Comparison of ENCODE assay signal across 30 cellular contexts in the genomic region with DNA sequence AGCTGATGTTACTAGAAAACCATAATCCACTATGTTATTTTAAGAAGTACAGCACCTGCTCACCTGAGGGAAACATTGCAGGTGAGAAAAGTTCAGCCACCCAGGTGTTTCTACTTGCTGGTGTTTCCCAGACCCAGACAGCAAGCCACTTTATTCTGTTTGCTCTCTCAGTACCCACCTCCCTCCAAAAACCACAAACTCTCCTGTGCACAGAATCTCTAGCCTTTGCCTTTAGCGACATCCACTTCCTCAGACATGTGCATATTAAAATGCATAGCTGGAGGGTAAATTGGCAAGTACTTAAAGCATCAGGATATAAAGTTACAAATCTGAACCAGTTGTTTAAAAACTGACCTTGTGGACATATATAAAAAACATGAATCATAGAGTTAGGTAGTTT. TPM values are rescaled to one million over a fixed set of nuclear protein-coding genes. Genes with fewer than 3 reads are reported as not detected.
DNase-seq lines count a peak whose midpoint lies in the region; ATAC-seq, FAIRE-seq and TF ChIP-seq lines count a peak whose summit lies in the region.
"Had no signal": no experiment of that assay in that cellular context is flagged by ENCODE, and none has a peak within 500 bp of the region (broad histone marks: within the 10 kb centered on the region; RNA-seq: fewer than 3 reads in every experiment).

No MANE protein-coding gene starts in this region.

- no peak for TF ChIP-seq CTCF in A673 (conservative IDR thresholded peaks at IDR 0.05; ENCODE audit: low read depth, low read length)
- no peak for TF ChIP-seq CTCF in HFF-Myc (IDR thresholded peaks at IDR 0.05; ENCODE audit: low read depth, low read length, missing control alignments)
- TF ChIP-seq CTCF in bronchial epithelial cell (IDR thresholded peaks at IDR 0.05; ENCODE audit: insufficient read depth, low read length, severe bottlenecking), result no peak
- TF ChIP-seq CTCF in lower lobe of right lung (IDR thresholded peaks at IDR 0.05), result no peak

- no peaks in the 10 kb centered on the region for H3K27me3 ChIP-seq in A673 (replicated peaks; ENCODE audit: insufficient read depth, low read depth, low read length, poor library complexity)
- no peaks in the 10 kb centered on the region for H3K27me3 ChIP-seq in bronchial epithelial cell (ENCODE audit: control insufficient read depth, insufficient read depth, low read length)
- no peaks in the 10 kb centered on the region for H3K27me3 ChIP-seq in lower lobe of right lung (ENCODE audit: low read depth)
- H3K27me3 ChIP-seq: gastrocnemius medialis had no signal

- POLR2A ChIA-PET in A673 (lab: Charles Lee; ENCODE audit: low non-redundant PET), result interaction anchor here (0.6 kb wide), 1 partner anchor 16 kb away, joined by 3 read pairs; no protein-coding TSS in a partner anchor

- H3K27ac ChIP-seq in A673 (ENCODE audit: low read depth, low read length, poor library complexity, severe bottlenecking), result no peak overlapping the region
- H3K27ac ChIP-seq in lower lobe of right lung, result no peak overlapping the region
- H3K27ac ChIP-seq: gastrocnemius medialis, RWPE1 had no signal

- no peaks in the 10 kb centered on the region for H3K9me3 Mint-ChIP-seq in activated T-helper 2 cell treated with anti-CD3 and anti-CD28 coated beads, Interferon-gamma antibody, Interleukin-2, Interleukin-4, amounts not matched to agents 10 μg/mL and 5 μg/mL and 100 μg/mL, durations not matched to agents 14 hours and 24 hours and 36 hours

- H3K27me3 Mint-ChIP-seq in activated T-helper 2 cell treated with anti-CD3 and anti-CD28 coated beads, Interferon-gamma antibody, Interleukin-2, Interleukin-4, amounts not matched to agents 10 μg/mL and 5 μg/mL and 100 μg/mL, durations not matched to agents 14 hours and 24 hours and 36 hours (ENCODE audit: low read depth), result no peaks in the 10 kb centered on the region

- no peaks in the 10 kb centered on the region for H3K36me3 Mint-ChIP-seq in activated T-helper 2 cell treated with anti-CD3 and anti-CD28 coated beads, Interferon-gamma antibody, Interleukin-2, Interleukin-4, amounts not matched to agents 10 μg/mL and 5 μg/mL and 100 μg/mL, durations not matched to agents 14 hours and 24 hours and 36 hours (ENCODE audit: low read depth)

- intact Hi-C loops in A673 (cut with micrococcal nuclease; ENCODE audit: unreplicated experiment) (no loop called here), lower lobe of right lung (cut with DNase I) (no loop called here)
- intact Hi-C loops in activated T-helper 2 cell treated with anti-CD3 and anti-CD28 coated beads, Interferon-gamma antibody, Interleukin-2, Interleukin-4, amounts not matched to agents 10 μg/mL and 5 μg/mL and 100 μg/mL, durations not matched to agents 14 hours and 24 hours and 36 hours (cut with micrococcal nuclease), result no loop called here

- H3K4me1 ChIP-seq in A673 (ENCODE audit: insufficient read depth, low read length, poor library complexity, severe bottlenecking), result peaks cover 45% of the 10 kb centered on the region
- no peaks in the 10 kb centered on the region for H3K4me1 ChIP-seq in lower lobe of right lung
- H3K4me1 ChIP-seq: gastrocnemius medialis had no signal

- ATAC-seq in lower lobe of right lung (no peak), GM19035 (IDR thresholded peaks at IDR 0.05; ENCODE audit: unreplicated experiment) (no peak)
- ATAC-seq: activated CD8-positive, alpha-beta T cell treated with anti-CD3 and anti-CD28 coated beads, Interleukin-2, amount 10 ng/mL, durations not matched to agents 7 days and 5 days; right cardiac atrium had no signal

- H3K9me3 ChIP-seq in A673 (ENCODE audit: low read depth, low read length, poor library complexity, severe bottlenecking) (no peaks in the 10 kb centered on the region), lower lobe of right lung (no peaks in the 10 kb centered on the region)
- H3K9me3 ChIP-seq: gastrocnemius medialis had no signal

- no peak overlapping the region for H3K4me3 Mint-ChIP-seq in activated T-helper 2 cell treated with anti-CD3 and anti-CD28 coated beads, Interferon-gamma antibody, Interleukin-2, Interleukin-4, amounts not matched to agents 10 μg/mL and 5 μg/mL and 100 μg/mL, durations not matched to agents 14 hours and 24 hours and 36 hours (ENCODE audit: low read depth)
- H3K4me3 Mint-ChIP-seq: activated CD8-positive, alpha-beta T cell treated with anti-CD3 and anti-CD28 coated beads, Interleukin-2, amount 10 ng/mL, durations not matched to agents 7 days and 5 days had no signal

- H3K4me1 Mint-ChIP-seq in activated T-helper 2 cell treated with anti-CD3 and anti-CD28 coated beads, Interferon-gamma antibody, Interleukin-2, Interleukin-4, amounts not matched to agents 10 μg/mL and 5 μg/mL and 100 μg/mL, durations not matched to agents 14 hours and 24 hours and 36 hours (ENCODE audit: low read depth), result no peaks in the 10 kb centered on the region

- H3K36me3 ChIP-seq in A673 (ENCODE audit: insufficient read depth, low read length, poor library complexity, severe bottlenecking), result no peaks in the 10 kb centered on the region
- no peaks in the 10 kb centered on the region for H3K36me3 ChIP-seq in bronchial epithelial cell (ENCODE audit: control insufficient read depth, insufficient read depth, low read length)
- no peaks in the 10 kb centered on the region for H3K36me3 ChIP-seq in lower lobe of right lung
- H3K36me3 ChIP-seq: gastrocnemius medialis had no signal

- DNase-seq in A673 (ENCODE audit: low spot score) (peak; percentile 34), HFF-Myc (ENCODE audit: extremely low read depth, low read depth) (peak; percentile 67), NCI-H226 (peak; percentile 13), bronchial epithelial cell (ENCODE audit: low read depth) (peak; percentile 39), lower lobe of right lung (no peak)
- no peak for DNase-seq in activated T-helper 2 cell treated with anti-CD3 and anti-CD28 coated beads, Interferon-gamma antibody, Interleukin-2, Interleukin-4, amounts not matched to agents 10 μg/mL and 5 μg/mL and 100 μg/mL, durations not matched to agents 14 hours and 24 hours and 36 hours (ENCODE audit: low spot score)
- no peak for DNase-seq in activated CD4-positive, alpha-beta T cell treated with anti-CD3 and anti-CD28 coated beads, Interleukin-2, amount 50 U/mL, for 4 hours
- DNase-seq: ACHN; activated CD8-positive, alpha-beta T cell treated with anti-CD3 and anti-CD28 coated beads, Interleukin-2, amount 10 ng/mL, durations not matched to agents 7 days and 5 days; activated naive CD4-positive, alpha-beta T cell treated with Interleukin-2 at 50 U/mL for 16 hours; activated T-cell treated with anti-CD3 and anti-CD28 coated beads, Interleukin-2, amount 50 U/mL, for 1 hour; aorta; C1 segment of cervical spinal cord; cerebellar nuclear complex; effector CD4-positive, alpha-beta T cell; erythroblast; gastrocnemius medialis; H7; Karpas-422; NCI-H1092 treated with DMSO at 0.1 percent for 48 hours; NCI-H2227 treated with DMSO at 0.1 percent for 48 hours; occipital lobe; right cardiac atrium; T-helper 9 cell had no signal

- FAIRE-seq in bronchial epithelial cell (lab: Jason Lieb, UNC), result no peak
- FAIRE-seq: D721Med, keratinocyte had no signal

- no TSS peak for BruUV-seq in A673 (replicated peaks; lab: Mats Ljungman, UMichigan)

- H3K4me3 ChIP-seq in A673 (ENCODE audit: low read depth, low read length, poor library complexity, severe bottlenecking) (no peak overlapping the region), HFF-Myc (replicated peaks; ENCODE audit: low read depth, low read length) (no peak overlapping the region), bronchial epithelial cell (ENCODE audit: low read depth, low read length) (no peak overlapping the region), lower lobe of right lung (no peak overlapping the region)
- H3K4me3 ChIP-seq: gastrocnemius medialis, lung had no signal

- CTCF ChIA-PET in A673 (lab: Charles Lee), result interaction anchor here (0.8 kb wide), 1 partner anchor 127 kb away, joined by 3 read pairs; no protein-coding TSS in a partner anchor

- H3K27ac Mint-ChIP-seq in activated T-helper 2 cell treated with anti-CD3 and anti-CD28 coated beads, Interferon-gamma antibody, Interleukin-2, Interleukin-4, amounts not matched to agents 10 μg/mL and 5 μg/mL and 100 μg/mL, durations not matched to agents 14 hours and 24 hours and 36 hours, result no peak overlapping the region
- H3K27ac Mint-ChIP-seq: activated CD8-positive, alpha-beta T cell treated with anti-CD3 and anti-CD28 coated beads, Interleukin-2, amount 10 ng/mL, durations not matched to agents 7 days and 5 days had no signal

RNA-seq across cellular contexts. Expression of gene VGLL3, which starts 36.7 kb away (rescaled TPM):
- total RNA-seq in A673 (2021), result 20.7 and 26.8 TPM in 2 replicates
- 0.64 and 1.1 TPM in 2 replicates for total RNA-seq in bronchial epithelial cell
- not detected in 2 replicates for total RNA-seq in activated T-helper 2 cell treated with anti-CD3 and anti-CD28 coated beads, Interferon-gamma antibody, Interleukin-2, Interleukin-4, amounts not matched to agents 10 μg/mL and 5 μg/mL and 100 μg/mL, durations not matched to agents 14 hours and 24 hours and 36 hours
- total RNA-seq in lower lobe of right lung, result 40.2 TPM
- total RNA-seq: activated CD8-positive, alpha-beta T cell treated with anti-CD3 and anti-CD28 coated beads, Interleukin-2, amount 10 ng/mL, durations not matched to agents 7 days and 5 days; G401 had no signal

Comparison
In these comparisons a context has a peak if more than half of its experiments do, and no peak if none do; other contexts are left out.
1. DNase-seq: peak in A673 (single experiment), HFF-Myc (single experiment), NCI-H226 (single experiment) and bronchial epithelial cell (single experiment); none in activated T-helper 2 cell treated with anti-CD3 and anti-CD28 coated beads, Interferon-gamma antibody, Interleukin-2, Interleukin-4, amounts not matched to agents 10 μg/mL and 5 μg/mL and 100 μg/mL, durations not matched to agents 14 hours and 24 hours and 36 hours (single experiment), activated CD4-positive, alpha-beta T cell treated with anti-CD3 and anti-CD28 coated beads, Interleukin-2, amount 50 U/mL, for 4 hours (0 of 2) and lower lobe of right lung (single experiment).
2. RNA of gene VGLL3, which starts 36.7 kb away (total RNA-seq): 40.2 TPM in lower lobe of right lung (single experiment) and 20.7 to 26.8 TPM in A673; 0.64 to 1.1 TPM in bronchial epithelial cell and not detected in activated T-helper 2 cell treated with anti-CD3 and anti-CD28 coated beads, Interferon-gamma antibody, Interleukin-2, Interleukin-4, amounts not matched to agents 10 μg/mL and 5 μg/mL and 100 μg/mL, durations not matched to agents 14 hours and 24 hours and 36 hours; every median in the first group is over 10 times any median in the second.